Comparison of ENCODE assay signal across 29 cellular contexts in the genomic region with DNA sequence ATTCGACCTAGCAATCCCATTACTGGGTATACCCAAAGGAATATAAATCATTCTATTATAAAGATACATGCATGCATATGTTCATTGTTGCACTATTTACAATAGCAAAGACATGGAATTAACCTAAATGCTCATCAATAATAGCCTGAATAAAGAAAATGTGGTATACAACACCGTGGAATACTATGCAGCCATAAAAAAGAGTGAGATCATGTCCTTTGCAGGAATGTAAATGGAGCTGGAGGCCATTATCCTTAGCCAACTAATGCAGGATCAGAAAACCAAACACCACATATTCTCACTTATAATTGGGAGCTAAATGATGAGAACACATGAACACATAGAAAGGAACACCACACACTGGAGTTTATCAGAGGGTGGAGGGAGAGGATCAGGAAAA.
"Had no signal": no experiment of that assay in that cellular context is flagged by ENCODE, and none has a peak within 500 bp of the region (broad histone marks: within the 10 kb centered on the region; RNA-seq: fewer than 3 reads in every experiment).

No MANE protein-coding gene starts in this region.

- H3K9me3 Mint-ChIP-seq: stimulated activated naive CD8-positive, alpha-beta T cell treated with anti-CD3 and anti-CD28 coated beads, Interleukin-15, amount 100 ng/mL, for 72 hours; type B pancreatic cell had no signal

- FAIRE-seq: urothelium cell line had no signal

- H3K4me1 ChIP-seq: stomach, suprapubic skin, testis, thyroid gland, tibial nerve, transverse colon, upper lobe of left lung, upper lobe of right lung, uterus, vagina had no signal

- H3K27ac Mint-ChIP-seq: stimulated activated effector memory CD8-positive, alpha-beta T cell treated with anti-CD3 and anti-CD28 coated beads, Interleukin-12 subunit alpha, Interleukin-12 subunit beta, amount 100 ng/mL, for 72 hours; stimulated activated memory B cell treated with anti-CD40 and anti-IgM and Interleukin-4, amounts not matched to agents 10 μg/mL and 1 μg/mL and 100 μg/mL, for 72 hours; stimulated activated naive B cell treated with anti-CD40 and anti-IgM and Interleukin-4, amounts not matched to agents 10 μg/mL and 1 μg/mL and 100 μg/mL, for 72 hours; stimulated activated naive CD8-positive, alpha-beta T cell treated with anti-CD3 and anti-CD28 coated beads, Interleukin-15, amount 100 ng/mL, for 72 hours; stimulated activated naive CD8-positive, alpha-beta T cell treated with anti-CD3 and anti-CD28 coated beads, Interleukin-15, Interleukin-2, amounts not matched to agents 100 ng/mL and 50 ng/mL, for 24 hours; type B pancreatic cell had no signal

- H3K36me3 ChIP-seq: stomach, suprapubic skin, thoracic aorta, thyroid gland, tibial artery, tibial nerve, transverse colon, upper lobe of left lung, upper lobe of right lung, uterus, vagina had no signal

- H3K4me1 Mint-ChIP-seq: stimulated activated effector memory CD8-positive, alpha-beta T cell treated with anti-CD3 and anti-CD28 coated beads, Interleukin-12 subunit alpha, Interleukin-12 subunit beta, amount 100 ng/mL, for 72 hours; stimulated activated memory B cell treated with anti-CD40 and anti-IgM and Interleukin-4, amounts not matched to agents 10 μg/mL and 1 μg/mL and 100 μg/mL, for 72 hours; stimulated activated naive B cell treated with anti-CD40 and anti-IgM and Interleukin-4, amounts not matched to agents 10 μg/mL and 1 μg/mL and 100 μg/mL, for 72 hours; stimulated activated naive CD8-positive, alpha-beta T cell treated with anti-CD3 and anti-CD28 coated beads, Interleukin-15, amount 100 ng/mL, for 72 hours had no signal

- H3K36me3 Mint-ChIP-seq: stimulated activated effector memory CD8-positive, alpha-beta T cell treated with anti-CD3 and anti-CD28 coated beads, Interleukin-12 subunit alpha, Interleukin-12 subunit beta, amount 100 ng/mL, for 72 hours; stimulated activated memory B cell treated with anti-CD40 and anti-IgM and Interleukin-4, amounts not matched to agents 10 μg/mL and 1 μg/mL and 100 μg/mL, for 72 hours; stimulated activated naive B cell treated with anti-CD40 and anti-IgM and Interleukin-4, amounts not matched to agents 10 μg/mL and 1 μg/mL and 100 μg/mL, for 72 hours; type B pancreatic cell had no signal

- H3K4me3 ChIP-seq: stomach, suprapubic skin, testis, thoracic aorta, thyroid gland, tibial artery, tibial nerve, transverse colon, upper lobe of left lung, upper lobe of right lung, uterus, vagina had no signal

- DNase-seq: stimulated activated CD4-positive, alpha-beta T cell treated with anti-CD3 and anti-CD28 coated beads, Interleukin-2, amount 100 ng/mL, for 48 hours; stimulated activated CD4-positive, alpha-beta T cell treated with anti-CD3 and anti-CD28 coated beads, Interleukin-4, amount 100 ng/mL, for 1 hour; stimulated activated CD4-positive, alpha-beta T cell treated with anti-CD3 and anti-CD28 coated beads, Interleukin-4, amount 100 ng/mL, for 24 hours; stimulated activated CD4-positive, alpha-beta T cell treated with anti-CD3 and anti-CD28 coated beads, Interleukin-4, amount 100 ng/mL, for 4 hours; stimulated activated CD8-positive, alpha-beta memory T cell treated with anti-CD3 and anti-CD28 coated beads, Interleukin-4, amount 100 ng/mL, for 48 hours; stimulated activated naive B cell treated with anti-CD40 and anti-IgM and Interleukin-4, amounts not matched to agents 10 μg/mL and 1 μg/mL and 100 μg/mL, for 72 hours; stimulated activated naive CD4-positive, alpha-beta T cell; stimulated activated naive CD4-positive, alpha-beta T cell treated with Interleukin-2 at 50 U/mL for 16 hours; stimulated activated naive CD8-positive, alpha-beta T cell treated with anti-CD3 and anti-CD28 coated beads, Interleukin-15, amount 100 ng/mL, for 72 hours; stimulated activated naive CD8-positive, alpha-beta T cell treated with anti-CD3 and anti-CD28 coated beads, Interleukin-15, Interleukin-2, amounts not matched to agents 100 U/mL and 50 U/mL, for 24 hours; stomach; substantia nigra; testis; thyroid gland; tibial artery; transverse colon; trophoblast cell; upper lobe of left lung; upper lobe of right lung; uterus had no signal

- H3K4me3 Mint-ChIP-seq: stimulated activated effector memory CD8-positive, alpha-beta T cell treated with anti-CD3 and anti-CD28 coated beads, Interleukin-12 subunit alpha, Interleukin-12 subunit beta, amount 100 ng/mL, for 72 hours; stimulated activated memory B cell treated with anti-CD40 and anti-IgM and Interleukin-4, amounts not matched to agents 10 μg/mL and 1 μg/mL and 100 μg/mL, for 72 hours; stimulated activated naive B cell treated with anti-CD40 and anti-IgM and Interleukin-4, amounts not matched to agents 10 μg/mL and 1 μg/mL and 100 μg/mL, for 72 hours; stimulated activated naive CD8-positive, alpha-beta T cell treated with anti-CD3 and anti-CD28 coated beads, Interleukin-15, amount 100 ng/mL, for 72 hours; stimulated activated naive CD8-positive, alpha-beta T cell treated with anti-CD3 and anti-CD28 coated beads, Interleukin-15, Interleukin-2, amounts not matched to agents 100 ng/mL and 50 ng/mL, for 24 hours; type B pancreatic cell had no signal

- H3K27me3 ChIP-seq: stomach, suprapubic skin, testis, thyroid gland, tibial artery, tibial nerve, transverse colon, upper lobe of left lung, upper lobe of right lung, uterus, vagina had no signal

- H3K9me3 ChIP-seq: stomach, suprapubic skin, testis, thoracic aorta, thyroid gland, tibial artery, tibial nerve, transverse colon, upper lobe of left lung, upper lobe of right lung, uterus, vagina had no signal

- ATAC-seq: stimulated activated effector memory CD8-positive, alpha-beta T cell treated with anti-CD3 and anti-CD28 coated beads, Interleukin-12 subunit alpha, Interleukin-12 subunit beta, amount 100 ng/mL, for 72 hours; stimulated activated memory B cell treated with anti-CD40 and anti-IgM and Interleukin-4, amounts not matched to agents 10 μg/mL and 1 μg/mL and 100 μg/mL, for 72 hours; stimulated activated naive B cell treated with anti-CD40 and anti-IgM and Interleukin-4, amounts not matched to agents 10 μg/mL and 1 μg/mL and 100 μg/mL, for 72 hours; stimulated activated naive CD8-positive, alpha-beta T cell treated with anti-CD3 and anti-CD28 coated beads, Interleukin-15, amount 100 ng/mL, for 72 hours; stimulated activated naive CD8-positive, alpha-beta T cell treated with anti-CD3 and anti-CD28 coated beads, Interleukin-15, Interleukin-2, amounts not matched to agents 100 U/mL and 50 U/mL, for 24 hours; upper lobe of right lung had no signal

- H3K27ac ChIP-seq: stomach, suprapubic skin, testis, thoracic aorta, thyroid gland, tibial artery, tibial nerve, transverse colon, upper lobe of left lung, upper lobe of right lung, uterus, vagina had no signal
